ENCODE assay signal across 9 cellular contexts in the genomic region with DNA sequence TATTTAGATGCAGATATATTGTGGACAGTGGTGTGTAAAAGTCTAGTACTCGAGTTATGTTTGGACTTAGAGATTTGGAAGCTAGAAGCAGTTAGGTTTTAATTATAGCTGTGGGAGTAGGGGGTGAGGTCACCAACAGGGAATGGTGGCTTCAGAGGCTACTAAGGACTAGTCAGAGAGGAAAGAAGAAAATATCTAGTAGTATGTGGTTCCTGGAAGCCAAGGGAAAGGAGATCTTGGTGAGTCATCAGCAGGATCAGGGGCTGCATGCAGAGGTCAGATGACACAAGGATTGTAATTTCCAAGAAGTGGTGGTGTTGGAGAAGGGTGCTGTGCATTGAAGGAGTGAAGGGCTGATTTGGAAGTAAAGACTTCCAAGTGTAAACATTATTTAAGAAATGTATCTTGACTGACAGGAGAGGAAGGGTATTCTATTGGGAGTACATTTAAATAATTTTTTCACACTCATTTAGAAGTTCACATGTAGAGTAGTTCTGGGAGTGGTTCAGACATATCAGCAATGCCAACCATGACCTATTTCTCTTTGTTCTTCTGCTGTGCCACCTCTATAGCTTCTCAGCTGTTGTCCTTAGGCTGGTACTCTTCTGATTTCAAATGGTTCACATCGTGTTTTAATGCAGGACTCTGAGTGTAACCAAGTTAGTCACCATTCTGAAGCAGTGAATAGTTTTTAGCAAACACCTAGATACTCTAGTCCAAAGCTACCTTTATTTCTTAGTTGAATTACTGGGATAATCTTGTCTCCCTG. TPM values are rescaled to one million over a fixed set of nuclear protein-coding genes. Genes with fewer than 3 reads are reported as not detected.
A peak's percentile ranks its signal among the peaks of the same experiment; 100 is the strongest.
DNase-seq lines count a peak whose midpoint lies in the region; ATAC-seq, FAIRE-seq and TF ChIP-seq lines count a peak whose summit lies in the region.
"Had no signal": no experiment of that assay in that cellular context is flagged by ENCODE, and none has a peak within 500 bp of the region (broad histone marks: within the 10 kb centered on the region; RNA-seq: fewer than 3 reads in every experiment).

No MANE protein-coding gene starts in this region.

- H3K4me2 ChIP-seq in MM.1S (ENCODE audit: low read depth, low read length), result no peak overlapping the region

- H3K4me3 ChIP-seq in epithelial cell of esophagus (ENCODE audit: low read length), result no peak overlapping the region
- no peak overlapping the region for H3K4me3 ChIP-seq in WERI-Rb-1 (ENCODE audit: low read depth, low read length)
- H3K4me3 ChIP-seq in MM.1S (ENCODE audit: low read length), result no peak overlapping the region

- H4K20me1 ChIP-seq in MM.1S (ENCODE audit: insufficient read depth, low read length), result no peaks in the 10 kb centered on the region; the same call in 1 of the 2 replicates

- no peak overlapping the region for H2AFZ ChIP-seq in MM.1S (ENCODE audit: low read length)

- peak; percentile 31 for FAIRE-seq in GM12891 (lab: Jason Lieb, UNC)
- FAIRE-seq: endometrium had no signal

- TF ChIP-seq POLR2A in GM12891 (IDR thresholded peaks at IDR 0.05; ENCODE audit: low read depth, low read length), result no peak

- H3K9ac ChIP-seq in MM.1S (ENCODE audit: low read length), result no peak overlapping the region

- no peaks in the 10 kb centered on the region for H3K4me1 ChIP-seq in MM.1S (ENCODE audit: low read length)

- no peaks in the 10 kb centered on the region for H3K9me2 ChIP-seq in MM.1S (replicated peaks; ENCODE audit: insufficient read depth, low read length)

- no peak overlapping the region for H3K27ac ChIP-seq in WERI-Rb-1
- H3K27ac ChIP-seq in MM.1S (ENCODE audit: low read length), result no peak overlapping the region

- no peaks in the 10 kb centered on the region for H3F3A ChIP-seq in MM.1S (ENCODE audit: insufficient read depth, low read length)

- H3K36me3 ChIP-seq in WERI-Rb-1, result peaks cover 64% of the 10 kb centered on the region
- H3K36me3 ChIP-seq in MM.1S (replicated peaks; ENCODE audit: insufficient read depth, low read length), result 0 out of 2 replicates have a peak, but pooled peaks cover 3% of the 10 kb centered on the region

- no peak for TF ChIP-seq CTCF in epithelial cell of esophagus (IDR thresholded peaks at IDR 0.05; ENCODE audit: insufficient read depth, low read depth, low read length, missing control alignments)
- no peak for TF ChIP-seq CTCF in WERI-Rb-1 (IDR thresholded peaks at IDR 0.05; ENCODE audit: low read depth, low read length)
- TF ChIP-seq CTCF in MM.1S (IDR thresholded peaks at IDR 0.05; ENCODE audit: low read length), result no peak

- H3K9me3 ChIP-seq in WERI-Rb-1 (ENCODE audit: severe bottlenecking), result no peaks in the 10 kb centered on the region
- no peaks in the 10 kb centered on the region for H3K9me3 ChIP-seq in MM.1S (replicated peaks; ENCODE audit: insufficient read depth, low read length)

- H3K79me2 ChIP-seq in MM.1S (ENCODE audit: low read length), result no peaks in the 10 kb centered on the region

- DNase-seq in GM12891 (ENCODE audit: insufficient read length, low spot score), result no peak
- peak; percentile 93 for DNase-seq in RPMI7951 (ENCODE audit: low read depth)
- DNase-seq in epithelial cell of esophagus (ENCODE audit: low read depth), result peak; percentile 44
- DNase-seq in renal cortical epithelial cell (ENCODE audit: low read depth), result peak; percentile 94
- no peak for DNase-seq in WERI-Rb-1
- no peak for DNase-seq in MM.1S
- DNase-seq in D341Med (ENCODE audit: low spot score), result no peak

- ATAC-seq in HG03520 (IDR thresholded peaks at IDR 0.05; ENCODE audit: unreplicated experiment), result no peak

- no peaks in the 10 kb centered on the region for H3K27me3 ChIP-seq in WERI-Rb-1 (ENCODE audit: insufficient read depth, low read depth, severe bottlenecking)
- no peaks in the 10 kb centered on the region for H3K27me3 ChIP-seq in MM.1S (replicated peaks; ENCODE audit: insufficient read depth, low read length)

TF ChIP-seq in GM12891, 5 proteins besides CTCF, POLR2A, EP300 and RAD21:
- no peak for TF ChIP-seq POU2F2 (IDR thresholded peaks at IDR 0.05; ENCODE audit: low read depth, low read length)
- TF ChIP-seq PAX5 (IDR thresholded peaks at IDR 0.05; ENCODE audit: insufficient read depth, low read length, severe bottlenecking), result no peak
- TF ChIP-seq TAF1 (IDR thresholded peaks at IDR 0.05; ENCODE audit: low read depth, low read length), result no peak
- no peak for TF ChIP-seq SPI1 (IDR thresholded peaks at IDR 0.05; ENCODE audit: low read depth, low read length)
- TF ChIP-seq POLR2AphosphoS5 (IDR thresholded peaks at IDR 0.05; ENCODE audit: low read depth, low read length), result no peak
TF ChIP-seq in GM12891: peak in this region for 0.

RNA-seq across cellular contexts. Expression of a gene that starts 59.2 kb away (rescaled TPM):
- 21.6 TPM for polyA plus RNA-seq in GM12891 (2012; ENCODE audit: low read depth, missing spikeins)
- total RNA-seq in RPMI7951 (2014; rRNA removed; shearing (Covaris generic)), result 168 and 183 TPM in 2 replicates
- total RNA-seq in renal cortical epithelial cell, result 65.8 and 150 TPM in 2 replicates

Comparison
In these comparisons a context has a peak if more than half of its experiments do, and no peak if none do; other contexts are left out.
1. DNase-seq: peak in RPMI7951 (single experiment), epithelial cell of esophagus (single experiment) and renal cortical epithelial cell (single experiment); none in GM12891 (single experiment), WERI-Rb-1 (single experiment), MM.1S (single experiment) and D341Med (single experiment).